Comparison of ENCODE assay signal across 8 cellular contexts in genomic region chr21:37073417-37074194, GRCh38. TPM values are rescaled to one million over a fixed set of nuclear protein-coding genes. Genes with fewer than 3 reads are reported as not detected.
DNase-seq lines count a peak whose midpoint lies in the region; ATAC-seq and TF ChIP-seq lines count a peak whose summit lies in the region.

No MANE protein-coding gene starts in this region.

- peaks cover 62% of the 10 kb centered on the region for H3K4me1 Mint-ChIP-seq in activated naive CD8-positive, alpha-beta T cell (ENCODE audit: low read depth)

- peak overlapping the region; percentile 95 for H3K9ac ChIP-seq in BLaER1

- H3K36me3 Mint-ChIP-seq in activated naive CD8-positive, alpha-beta T cell, result peaks cover 3% of the 10 kb centered on the region

- H3K4me3 ChIP-seq in BLaER1 (peak overlapping the region; percentile 91), heart left ventricle (peak overlapping the region; percentile 67 to 96 (median 80)), uterus (peak overlapping the region; percentile 72 to 84)

- TF ChIP-seq POLR2A in GM19193 (IDR thresholded peaks at IDR 0.05; ENCODE audit: extremely low read depth, insufficient read depth, insufficient read length) (peak; percentile 16), Raji (IDR thresholded peaks at IDR 0.05; ENCODE audit: insufficient read depth, low read depth, low read length) (0 out of 2 replicates have a peak, but pooled peaks have one; percentile 2), heart left ventricle (IDR thresholded peaks at IDR 0.05) (no peak), uterus (IDR thresholded peaks at IDR 0.05) (no peak)

- no peaks in the 10 kb centered on the region for H3K27me3 Mint-ChIP-seq in activated naive CD8-positive, alpha-beta T cell

- ATAC-seq in HG03354 (IDR thresholded peaks at IDR 0.05; ENCODE audit: poor library complexity, severe bottlenecking, unreplicated experiment), result peak; percentile 36
- peak; percentile 8 to 57 (median 25) for ATAC-seq in heart left ventricle

- peaks cover under 1% of the 10 kb centered on the region for H3K9me3 Mint-ChIP-seq in activated naive CD8-positive, alpha-beta T cell (ENCODE audit: low read depth)

- 0 to 1% (median 0%) methylated on average over 33 to 69 of the region's 69 CpGs for WGBS in heart left ventricle, 4 donors

- intact Hi-C loops in heart left ventricle (cut with DNase I), result loop anchor here in 5 of 10 donors (2.0 to 10.0 kb wide), 4 partner anchors 79 to 195 kb away; no protein-coding TSS in a partner anchor
- intact Hi-C loops in posterior cingulate gyrus (cut with DNase I), result loop anchor here (5.0 to 10.0 kb wide), 3 partner anchors 81 to 291 kb away; partner anchors contain the start of genes DYRK1A and VPS26C
- intact Hi-C loops in uterus (cut with DNase I; ENCODE audit: low total_unique reads), result no loop called here

- H3K27me3 ChIP-seq in BLaER1, result no peaks in the 10 kb centered on the region
- no peaks in the 10 kb centered on the region for H3K27me3 ChIP-seq in heart left ventricle
- H3K27me3 ChIP-seq in uterus, result no peaks in the 10 kb centered on the region

- H3K4me1 ChIP-seq in BLaER1 (peaks cover 37% of the 10 kb centered on the region), heart left ventricle (peaks cover 0 to 31% (median 18%) of the 10 kb centered on the region in 12 donors), uterus (no peaks in the 10 kb centered on the region)

- peak overlapping the region; percentile 93 for H3K4me2 ChIP-seq in BLaER1

- H3K27ac ChIP-seq in BLaER1 (peak overlapping the region; percentile 96), heart left ventricle (peak overlapping the region; percentile 92 to 100 (median 99)), uterus (peak overlapping the region; percentile 97 to 98)

- H4K20me1 ChIP-seq in BLaER1, result peaks cover 23% of the 10 kb centered on the region

- H3K36me3 ChIP-seq in BLaER1 (peaks cover 4% of the 10 kb centered on the region), heart left ventricle (peaks cover 0 to 14% (median 7%) of the 10 kb centered on the region in 9 donors), uterus (no peaks in the 10 kb centered on the region)

- TF ChIP-seq CTCF in heart left ventricle (IDR thresholded peaks at IDR 0.05) (peak in 3 of 12 donors; percentile 14 to 28 (median 15)), uterus (IDR thresholded peaks at IDR 0.05) (peak in 2 of 4 experiments; percentile 3 to 10)

- H3K4me3 Mint-ChIP-seq in activated naive CD8-positive, alpha-beta T cell, result peak overlapping the region; percentile 95

- H3K27ac Mint-ChIP-seq in activated naive CD8-positive, alpha-beta T cell, result peak overlapping the region; percentile 96

- H3K9me3 ChIP-seq in BLaER1 (peaks cover 16% of the 10 kb centered on the region), heart left ventricle (peaks cover 0 to 12% (median 0%) of the 10 kb centered on the region in 12 donors), uterus (peaks cover 0 to under 1% of the 10 kb centered on the region in 2 donors)

- DNase-seq in heart left ventricle (peak; percentile 47 to 81 (median 67)), posterior cingulate gyrus (peak; percentile 55 to 97 (median 80)), uterus (peak in 1 of 2 donors; percentile 59)

RNA-seq across cellular contexts. Expression of gene TTC3, which starts 0.6 kb away (rescaled TPM):
- 10 to 100 TPM; 34.5 to 72.1 (median 46.8) TPM for total RNA-seq in heart left ventricle
- polyA plus RNA-seq in heart left ventricle, result 10 to 100 TPM; 15.2 to 26.5 TPM
- total RNA-seq in uterus, result 100 to 1,000 TPM; 104 to 522 (median 193) TPM

RNA-seq across cellular contexts. Expression of gene PIGP, which starts 0.7 kb away (rescaled TPM):
- total RNA-seq in heart left ventricle (10 to 100 TPM; 30.7 to 44.9 (median 37.9) TPM), uterus (10 to 100 TPM in 2 of 4 donors, 1 to 10 TPM in 2; 1.8 to 20.1 (median 9.3) TPM)
- polyA plus RNA-seq in heart left ventricle, result 10 to 100 TPM; 32.1 to 33.4 TPM

Comparison
In these comparisons a context has a peak if more than half of its experiments do, and no peak if none do; other contexts are left out.
1. POLR2A ChIP-seq: peak in GM19193 (single experiment) and Raji (single experiment); none in heart left ventricle (0 of 2) and uterus (0 of 2).
2. Peak in every context shown above with its lines, with median percentiles within 50 percentile points of each other: H3K27ac ChIP-seq and H3K4me3 ChIP-seq.